8 cellular contexts compared by ENCODE assay signal in the genomic region with DNA sequence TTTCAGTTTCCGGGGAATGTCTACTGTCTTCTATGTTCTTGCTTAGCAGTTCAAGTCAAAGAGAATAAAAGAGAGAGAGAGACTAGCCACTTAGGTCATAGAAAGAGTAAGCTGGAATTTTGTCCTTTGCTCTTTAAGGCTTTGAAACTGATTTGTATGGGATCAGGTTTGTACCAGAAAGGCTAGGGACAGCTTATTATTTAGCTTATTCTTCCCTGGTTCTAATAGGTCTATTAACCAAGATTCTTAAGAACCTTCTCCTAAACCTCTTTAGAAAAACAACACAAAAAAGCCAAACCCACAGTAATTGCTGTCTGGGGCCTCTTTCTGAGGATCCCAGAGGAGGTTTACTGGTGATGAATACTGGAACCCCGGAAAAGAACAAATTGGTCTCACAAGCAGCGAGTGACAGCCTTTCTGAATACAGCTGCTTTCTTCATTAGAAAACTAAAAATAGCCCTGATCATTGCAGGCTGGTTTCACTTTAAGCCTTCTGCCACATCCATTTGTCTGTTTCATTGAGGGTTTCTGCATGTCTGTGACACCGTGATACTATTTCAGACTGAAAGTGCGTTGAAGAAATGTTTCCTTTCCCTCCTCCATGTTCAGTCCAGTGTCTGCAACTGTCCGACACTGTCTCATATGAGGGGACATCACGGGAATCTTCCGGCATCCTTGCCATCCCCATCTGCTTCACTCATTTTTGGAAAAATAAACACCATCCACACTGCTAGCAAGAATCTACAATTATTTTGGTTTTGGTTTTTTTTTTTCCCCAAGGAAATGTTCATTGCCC.
DNase-seq lines count a peak whose midpoint lies in the region; ATAC-seq and TF ChIP-seq lines count a peak whose summit lies in the region.

No MANE protein-coding gene starts in this region.

- no peak overlapping the region for H3K9ac ChIP-seq in fibroblast of lung (ENCODE audit: insufficient read depth, low read length)
- H3K9ac ChIP-seq in subcutaneous abdominal adipose tissue (ENCODE audit: low read length in 5 of 5) = peak overlapping the region in 3 of 5 donors; percentile 8 to 45 (median 11)

- H4K20me1 ChIP-seq in fibroblast of lung (ENCODE audit: control insufficient read depth, extremely low read depth, insufficient read depth, low read length) = no peaks in the 10 kb centered on the region

- H3K27me3 ChIP-seq in fibroblast of lung (ENCODE audit: control insufficient read depth, insufficient read depth, low read length) (no peaks in the 10 kb centered on the region), subcutaneous abdominal adipose tissue (ENCODE audit: control insufficient read depth in 5 of 5, insufficient read depth in 4 of 5, low read length in 5 of 5) (peaks cover 0 to 4% (median 0%) of the 10 kb centered on the region in 5 donors)

- ATAC-seq in GM21423 (IDR thresholded peaks at IDR 0.05; ENCODE audit: unreplicated experiment) (peak; percentile 80), HG03575 (IDR thresholded peaks at IDR 0.05; ENCODE audit: extremely low read depth, insufficient number of reproducible peaks, low FRiP score, unreplicated experiment) (peak; percentile 77)

- H3K4me3 ChIP-seq in fibroblast of lung (replicated peaks in 1 of 4; ENCODE audit: control extremely low read depth in 1 of 4, insufficient read depth in 1 of 4, low read depth in 3 of 4, low read length in 4 of 4) = peak overlapping the region; percentile 40 to 47 (median 46)
- H3K4me3 ChIP-seq in subcutaneous abdominal adipose tissue (ENCODE audit: low read depth in 1 of 5, low read length in 5 of 5) = peak overlapping the region in 4 of 5 donors; percentile 54 to 67 (median 56)

- H3K4me1 ChIP-seq in fibroblast of lung (ENCODE audit: control insufficient read depth, extremely low read depth, insufficient read depth, low read length) (peaks cover 4% of the 10 kb centered on the region), subcutaneous abdominal adipose tissue (ENCODE audit: control insufficient read depth in 5 of 5, insufficient read depth in 5 of 5, low read length in 5 of 5) (peaks cover 0 to 21% (median 13%) of the 10 kb centered on the region in 5 donors)

- no peaks in the 10 kb centered on the region for H3K9me3 ChIP-seq in fibroblast of lung (ENCODE audit: control insufficient read depth, insufficient read depth, low read depth, low read length)
- no peaks in the 10 kb centered on the region for H3K9me3 ChIP-seq in subcutaneous abdominal adipose tissue (ENCODE audit: control insufficient read depth in 5 of 5, low read length in 5 of 5)

- H3K79me2 ChIP-seq in fibroblast of lung (ENCODE audit: control insufficient read depth, insufficient read depth, low read length) = no peaks in the 10 kb centered on the region

- DNase-seq in GM10266 (ENCODE audit: extremely low spot score) (peak; percentile 51), fibroblast of lung (ENCODE audit: low read depth in 2 of 2) (peak; percentile 20 to 53), GOT3 (lab: John Stamatoyannopoulos, UW) (no peak), NCI-H146 treated with DMSO at 0.1 percent for 48 hours (lab: John Stamatoyannopoulos, UW; ENCODE audit: unreplicated experiment) (no peak), DMS79 treated with DMSO at 0.1 percent for 48 hours (lab: John Stamatoyannopoulos, UW) (no peak)

- TF ChIP-seq CTCF in GM10266 (IDR thresholded peaks at IDR 0.05; ENCODE audit: control insufficient read depth, insufficient read depth, low read depth, missing control alignments) = no peak
- no peak for TF ChIP-seq CTCF in fibroblast of lung (conservative IDR thresholded peaks at IDR 0.05 in 1 of 2, IDR thresholded peaks at IDR 0.05 in 1 of 2; ENCODE audit: low read depth in 1 of 2, low read length in 2 of 2)

- H3K4me2 ChIP-seq in fibroblast of lung (ENCODE audit: extremely low read depth, insufficient read depth, low read length) = peak overlapping the region; percentile 96

- peak overlapping the region; percentile 96 for H2AFZ ChIP-seq in fibroblast of lung (ENCODE audit: low read length)

- H3K36me3 ChIP-seq in fibroblast of lung (ENCODE audit: control insufficient read depth, insufficient read depth, low read length) (no peaks in the 10 kb centered on the region), subcutaneous abdominal adipose tissue (ENCODE audit: control insufficient read depth in 5 of 5, insufficient read depth in 5 of 5, low read length in 5 of 5) (no peaks in the 10 kb centered on the region)

- peak overlapping the region; percentile 52 for H3K27ac ChIP-seq in fibroblast of lung (ENCODE audit: insufficient read depth, low read length)
- no peak overlapping the region for H3K27ac ChIP-seq in subcutaneous abdominal adipose tissue (ENCODE audit: low read depth, low read length)

Comparison
In these comparisons a context has a peak if more than half of its experiments do, and no peak if none do; other contexts are left out.
1. DNase-seq: peak in GM10266 (single experiment) and fibroblast of lung (2 of 2); none in GOT3 (single experiment), NCI-H146 treated with DMSO at 0.1 percent for 48 hours (single experiment) and DMS79 treated with DMSO at 0.1 percent for 48 hours (single experiment).